Comparison of ENCODE assay signal across 1 cellular context in genomic region chr7:5598769-5599371, GRCh38.
TF ChIP-seq lines count a peak whose summit lies in the region.

No MANE protein-coding gene starts in this region.

TF ChIP-seq in K562, 482 proteins besides CTCF, POLR2A, EP300 and RAD21 (continued from another document and continues in another):
- TF ChIP-seq NKRF (IDR thresholded peaks at IDR 0.05; ENCODE audit: borderline replicate concordance) (peak; percentile 68), RBM14 (IDR thresholded peaks at IDR 0.05; ENCODE audit: borderline replicate concordance, insufficient read depth, low read depth, low read length) (no peak), PHB2 (IDR thresholded peaks at IDR 0.05; ENCODE audit: low read depth) (no peak), FOXJ2 (tag; IDR thresholded peaks at IDR 0.05) (no peak), ZNF395 (CRISPR knock-in tag; IDR thresholded peaks at IDR 0.05) (no peak), NCOR1 (IDR thresholded peaks at IDR 0.05) (peak; percentile 81), ZSCAN32 (CRISPR knock-in tag; IDR thresholded peaks at IDR 0.05) (no peak), TCF7 (IDR thresholded peaks at IDR 0.05; ENCODE audit: borderline replicate concordance) (no peak; the same call in 1 of the 2 replicates), ZBTB12 (CRISPR knock-in tag; IDR thresholded peaks at IDR 0.05) (no peak), TAF7 (tag; IDR thresholded peaks at IDR 0.05) (no peak), ARID4B (CRISPR knock-in tag; IDR thresholded peaks at IDR 0.05) (peak; percentile 96), ZNF76 (CRISPR knock-in tag; IDR thresholded peaks at IDR 0.05; ENCODE audit: borderline replicate concordance) (no peak), ATF7 (IDR thresholded peaks at IDR 0.05) (peak; percentile 57), IRF9 (tag; IDR thresholded peaks at IDR 0.05) (no peak), RBM25 (IDR thresholded peaks at IDR 0.05; ENCODE audit: low read depth, low read length, severe bottlenecking) (no peak), DNMT1 (IDR thresholded peaks at IDR 0.05) (no peak), ZNF592 (IDR thresholded peaks at IDR 0.05) (peak; percentile 28), ZNF668 (CRISPR knock-in tag; IDR thresholded peaks at IDR 0.05) (no peak), KLF16 (IDR thresholded peaks at IDR 0.05) (peak; percentile 85), ZNF740 (CRISPR knock-in tag; IDR thresholded peaks at IDR 0.05) (peak; percentile 42), ZNF740 (tag; IDR thresholded peaks at IDR 0.05) (no peak), MAX (CRISPR knock-in tag; IDR thresholded peaks at IDR 0.05) (peak; percentile 87), NCOA4 (IDR thresholded peaks at IDR 0.05; ENCODE audit: partially characterized antibody) (no peak), ZNF584 (CRISPR knock-in tag; IDR thresholded peaks at IDR 0.05; ENCODE audit: low read depth) (no peak), ZNF431 (CRISPR knock-in tag; IDR thresholded peaks at IDR 0.05) (peak; percentile 48; the same call in 1 of the 2 replicates), WHSC1 (IDR thresholded peaks at IDR 0.05; ENCODE audit: low read length) (no peak), NCOA6 (IDR thresholded peaks at IDR 0.05) (no peak), GABPB2 (CRISPR knock-in tag; conservative IDR thresholded peaks at IDR 0.05) (no peak), IFI16 (CRISPR knock-in tag; IDR thresholded peaks at IDR 0.05) (no peak), ZNF408 (CRISPR knock-in tag; IDR thresholded peaks at IDR 0.05; ENCODE audit: low read depth) (no peak), CEBPZ (IDR thresholded peaks at IDR 0.05; ENCODE audit: borderline replicate concordance, low read depth, low read length) (no peak), MIER1 (IDR thresholded peaks at IDR 0.05; ENCODE audit: low read depth) (no peak), TARDBP (IDR thresholded peaks at IDR 0.05) (no peak), DDX20 (tag; IDR thresholded peaks at IDR 0.05; ENCODE audit: low read depth) (no peak), ZNF780A (CRISPR knock-in tag; IDR thresholded peaks at IDR 0.05) (no peak), HMGN3 (IDR thresholded peaks at IDR 0.05; ENCODE audit: borderline replicate concordance, extremely low read depth, insufficient read length, low read depth, low read length) (peak; percentile 98), PHF20 (IDR thresholded peaks at IDR 0.05; ENCODE audit: partially characterized antibody) (no peak), MCM3 (IDR thresholded peaks at IDR 0.05) (no peak), PYGO2 (tag; IDR thresholded peaks at IDR 0.05) (no peak), PML (IDR thresholded peaks at IDR 0.05; ENCODE audit: low read length) (no peak; the same call in 1 of the 2 replicates), ZKSCAN3 (CRISPR knock-in tag; IDR thresholded peaks at IDR 0.05) (no peak), ELK3 (CRISPR knock-in tag; IDR thresholded peaks at IDR 0.05) (no peak), ELF2 (CRISPR knock-in tag; IDR thresholded peaks at IDR 0.05) (no peak)
